Comparison of ENCODE assay signal across 15 cellular contexts in the genomic region with DNA sequence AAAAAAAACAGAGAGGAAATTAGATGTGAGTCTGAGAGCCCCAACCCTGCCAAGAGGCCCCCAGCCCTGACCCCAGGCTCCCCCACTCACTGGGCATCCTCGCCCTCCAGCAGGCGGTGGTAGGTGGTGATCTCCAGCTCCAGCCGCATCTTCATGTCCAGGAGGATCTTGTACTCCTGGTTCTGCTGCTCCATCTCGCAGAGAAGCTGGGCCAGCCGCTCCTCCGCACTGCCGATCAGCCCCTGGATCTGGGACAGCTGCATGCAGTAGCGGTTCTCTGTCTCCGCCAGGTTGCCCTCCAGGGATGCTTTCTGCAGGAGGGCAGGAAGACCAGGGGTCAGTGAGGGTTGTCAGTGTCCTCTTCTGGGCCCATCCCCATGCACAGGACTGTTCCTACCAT. TPM values are rescaled to one million over a fixed set of nuclear protein-coding genes. Genes with fewer than 3 reads are reported as not detected.
"Had no signal": no experiment of that assay in that cellular context is flagged by ENCODE, and none has a peak within 500 bp of the region (broad histone marks: within the 10 kb centered on the region; RNA-seq: fewer than 3 reads in every experiment).

No MANE protein-coding gene starts in this region.

RNA-seq across cellular contexts. Expression of gene LGALS9B, which starts 46.2 kb away (rescaled TPM):
- total RNA-seq: activated naive CD4-positive, alpha-beta T cell treated with anti-CD3 and anti-CD28 coated beads for 36 hours; activated naive CD4-positive, alpha-beta T cell treated with anti-CD3 and anti-CD28 coated beads, Interleukin-2, amount 50 U/mL, for 72 hours; activated naive CD8-positive, alpha-beta T cell treated with anti-CD3 and anti-CD28 coated beads for 36 hours; activated T-cell treated with anti-CD3 and anti-CD28 coated beads, Interleukin-2, amount 50 U/mL, for 4 hours; activated T-cell treated with anti-CD3 and anti-CD28 coated beads, Interleukin-2, amount 50 U/mL, for 72 hours; activated T-helper 1 cell treated with anti-CD3 and anti-CD28 coated beads, Interleukin-12 subunit alpha, Interleukin-12 subunit beta, Interleukin-2, Interleukin-4 antibody, amounts not matched to agents 30 ng/mL and 10 ng/mL and 1 ng/mL, durations not matched to agents 14 hours and 24 hours and 36 hours; activated T-helper 17 cell treated with anti-CD3 and anti-CD28 coated beads, Interleukin-2, amount 50 U/mL, for 72 hours; activated T-helper 2 cell treated with anti-CD3 and anti-CD28 coated beads, Interferon-gamma antibody, Interleukin-2, Interleukin-4, amounts not matched to agents 10 μg/mL and 5 μg/mL and 100 μg/mL, durations not matched to agents 14 hours and 24 hours and 36 hours; adrenal gland; ascending aorta; astrocyte; body of pancreas; cardiac muscle cell; cardiac septum; cerebellum had no signal
- polyA plus RNA-seq: cardiac muscle cell had no signal
